25 cellular contexts compared by ENCODE assay signal in genomic region chr2:79980116-79980515, GRCh38.
DNase-seq lines count a peak whose midpoint lies in the region; ATAC-seq, FAIRE-seq and TF ChIP-seq lines count a peak whose summit lies in the region.
"Had no signal": no experiment of that assay in that cellular context is flagged by ENCODE, and none has a peak within 500 bp of the region (broad histone marks: within the 10 kb centered on the region; RNA-seq: fewer than 3 reads in every experiment).

No MANE protein-coding gene starts in this region.

- POLR2A ChIA-PET in K562 (lab: Yijun Ruan, JAX), result no interaction called here

- peaks cover 60% of the 10 kb centered on the region for H3K4me1 ChIP-seq in GM23338 (ENCODE audit: insufficient read depth)
- no peaks in the 10 kb centered on the region for H3K4me1 ChIP-seq in K562 (replicated peaks in 1 of 2; ENCODE audit: control insufficient read depth in 2 of 2, insufficient read depth in 2 of 2, low read length in 2 of 2)
- H3K4me1 ChIP-seq: A549; BE2C; BLaER1 treated with 17β-estradiol and CSF1 and Interleukin-3, amounts not matched to agents 10 nM and 100 nM; HAP-1 had no signal

- peaks cover 7% of the 10 kb centered on the region for H3K9me2 ChIP-seq in GM23338 (ENCODE audit: insufficient read depth)

- TF ChIP-seq EP300 in K562 (IDR thresholded peaks at IDR 0.05; ENCODE audit: low read length), result no peak

- H3K36me3 ChIP-seq in GM23338 (ENCODE audit: insufficient read depth) (no peaks in the 10 kb centered on the region), K562 (ENCODE audit: control insufficient read depth, insufficient read depth, low read length) (no peaks in the 10 kb centered on the region)
- H3K36me3 ChIP-seq: BE2C; BLaER1 treated with 17β-estradiol and CSF1 and Interleukin-3, amounts not matched to agents 10 nM and 100 nM; HAP-1 had no signal

- H3K27me3 Mint-ChIP-seq in GM23338 (ENCODE audit: insufficient read depth, low read depth, poor library complexity) (peaks cover 5% of the 10 kb centered on the region), mesothelial cell of epicardium (ENCODE audit: low read depth) (no peaks in the 10 kb centered on the region)
- H3K27me3 Mint-ChIP-seq: CD4-positive, alpha-beta T cell; CD8-positive, alpha-beta memory T cell had no signal

- no peak overlapping the region for H2AFZ ChIP-seq in GM23338
- H2AFZ ChIP-seq in K562 (ENCODE audit: low read depth, low read length), result no peak overlapping the region
- H2AFZ ChIP-seq: GM23248 had no signal

- whole genome bisulfite sequencing in K562 (ENCODE audit: insufficient coverage, low coverage, missing lambda C conversion rate), result 0% methylated on average over 1 of the region's 1 CpG

- H3K36me3 Mint-ChIP-seq in GM23338 (ENCODE audit: low read depth) (peaks cover 2% of the 10 kb centered on the region; the same call in 1 of the 3 replicates), mesothelial cell of epicardium (no peaks in the 10 kb centered on the region)
- H3K36me3 Mint-ChIP-seq: CD14-positive monocyte; CD8-positive, alpha-beta memory T cell had no signal

- TF ChIP-seq POLR2A in K562 (conservative IDR thresholded peaks at IDR 0.05), result no peak

- H4K20me1 ChIP-seq in GM23338 (replicated peaks; ENCODE audit: insufficient read depth) (no peaks in the 10 kb centered on the region), K562 (replicated peaks; ENCODE audit: control insufficient read depth, insufficient read depth, low read length) (no peaks in the 10 kb centered on the region)
- H4K20me1 ChIP-seq: BLaER1 treated with 17β-estradiol and CSF1 and Interleukin-3, amounts not matched to agents 10 nM and 100 nM had no signal

- BruUV-seq in K562 (replicated peaks; lab: Mats Ljungman, UMichigan), result no TSS peak

- ATAC-seq in GM23338 (no peak), K562 (no peak), HG02759 (IDR thresholded peaks at IDR 0.05; ENCODE audit: unreplicated experiment) (no peak)
- ATAC-seq: A549, GM12878 had no signal

- H3K9me1 ChIP-seq in K562 (ENCODE audit: control insufficient read depth, insufficient read depth, low read length), result no peaks in the 10 kb centered on the region

- peak overlapping the region; percentile 16; the same call in 1 of the 2 replicates for H3K4me2 ChIP-seq in GM23338
- H3K4me2 ChIP-seq in K562 (ENCODE audit: insufficient read depth, low read length), result no peak overlapping the region
- H3K4me2 ChIP-seq: A549; BLaER1 treated with 17β-estradiol and CSF1 and Interleukin-3, amounts not matched to agents 10 nM and 100 nM had no signal

- H3K9ac ChIP-seq in K562 (ENCODE audit: insufficient read depth in 1 of 2, low read depth in 2 of 2, low read length in 2 of 2), result no peak overlapping the region
- H3K9ac ChIP-seq: BLaER1 treated with 17β-estradiol and CSF1 and Interleukin-3, amounts not matched to agents 10 nM and 100 nM; GM23248 had no signal

- H3K4me1 Mint-ChIP-seq in GM23338 (peaks cover 51% of the 10 kb centered on the region), mesothelial cell of epicardium (peaks cover 2% of the 10 kb centered on the region)
- H3K4me1 Mint-ChIP-seq: CD14-positive monocyte; CD8-positive, alpha-beta memory T cell had no signal

- H3K9me3 Mint-ChIP-seq in GM23338, result no peaks in the 10 kb centered on the region
- H3K9me3 Mint-ChIP-seq in mesothelial cell of epicardium, result no peaks in the 10 kb centered on the region
- H3K9me3 Mint-ChIP-seq: HFFc6 had no signal

- H3K4me3 Mint-ChIP-seq in GM23338 (no peak overlapping the region), mesothelial cell of epicardium (no peak overlapping the region)
- H3K4me3 Mint-ChIP-seq: CD14-positive monocyte; CD4-positive, alpha-beta T cell; CD8-positive, alpha-beta memory T cell; HFFc6 had no signal

- no peaks in the 10 kb centered on the region for H3K27me3 ChIP-seq in GM23338 (ENCODE audit: insufficient read depth)
- H3K27me3 ChIP-seq in K562 (ENCODE audit: control insufficient read depth in 2 of 2, insufficient read depth in 2 of 2, low read length in 2 of 2), result no peaks in the 10 kb centered on the region
- H3K27me3 ChIP-seq: BE2C; BLaER1 treated with 17β-estradiol and CSF1 and Interleukin-3, amounts not matched to agents 10 nM and 100 nM had no signal

- H3K27ac Mint-ChIP-seq in GM23338, result no peak overlapping the region
- no peak overlapping the region for H3K27ac Mint-ChIP-seq in mesothelial cell of epicardium
- H3K27ac Mint-ChIP-seq: CD14-positive monocyte; CD4-positive, alpha-beta T cell; CD8-positive, alpha-beta memory T cell; HFFc6 had no signal

- no peaks in the 10 kb centered on the region for H3F3A ChIP-seq in GM23338 (replicated peaks; ENCODE audit: low read depth)

- CTCF ChIA-PET in K562 (lab: Yijun Ruan, JAX; ENCODE audit: low intra/inter-chr PET ratio), result no interaction called here

- intact Hi-C loops in K562 (cut with micrococcal nuclease), result no loop called here

- H3K79me2 ChIP-seq in GM23338 (replicated peaks; ENCODE audit: insufficient read depth) (no peaks in the 10 kb centered on the region), K562 (ENCODE audit: control insufficient read depth, insufficient read depth, low read length) (no peaks in the 10 kb centered on the region)

- DNase-seq in GM23338 (ENCODE audit: low spot score), result no peak
- no peak for DNase-seq in K562 (ENCODE audit: extremely low read depth in 1 of 4, low spot score in 3 of 4)
- DNase-seq in inferior parietal cortex (ENCODE audit: extremely low spot score), result peak; percentile 32
- DNase-seq in NCI-H2227 (lab: John Stamatoyannopoulos, UW; ENCODE audit: unreplicated experiment), result no peak
- no peak for DNase-seq in mesothelial cell of epicardium (ENCODE audit: low spot score in 2 of 2, unreplicated experiment in 2 of 2)
- DNase-seq: 8988T; ACHN; AML-193; BE2C; CD4-positive, alpha-beta T cell; CD8-positive, alpha-beta memory T cell; DMS 273 treated with DMSO at 0.1 percent for 48 hours; DMS79; EL; GDM1; GM23248; HFFc6 had no signal

- H3K27ac ChIP-seq in GM23338 (ENCODE audit: low read depth) (no peak overlapping the region), K562 (ENCODE audit: extremely low read depth, low read depth, low read length) (no peak overlapping the region)
- H3K27ac ChIP-seq: A549; BLaER1 treated with 17β-estradiol and CSF1 and Interleukin-3, amounts not matched to agents 10 nM and 100 nM; GM23248 had no signal

- FAIRE-seq in K562 (lab: Jason Lieb, UNC), result no peak
- FAIRE-seq: A549, D721Med, GM12878, GM19239 had no signal

- no peak for TF ChIP-seq CTCF in GM23338 (conservative IDR thresholded peaks at IDR 0.05; ENCODE audit: low read depth in 2 of 2)
- TF ChIP-seq CTCF in K562 (IDR thresholded peaks at IDR 0.05 in 2 of 3, conservative IDR thresholded peaks at IDR 0.05 in 1 of 3; ENCODE audit: insufficient read depth in 2 of 3, low read depth in 1 of 3, low read length in 3 of 3), result no peak
- no peak for TF ChIP-seq CTCF in mesothelial cell of epicardium (IDR thresholded peaks at IDR 0.05; ENCODE audit: unreplicated experiment)

- TF ChIP-seq RAD21 in K562 (CRISPR knock-in tag; conservative IDR thresholded peaks at IDR 0.05 in 1 of 2, IDR thresholded peaks at IDR 0.05 in 1 of 2), result no peak

- H3K4me3 ChIP-seq in GM23338, result no peak overlapping the region
- no peak overlapping the region for H3K4me3 ChIP-seq in K562
- H3K4me3 ChIP-seq: A549; BLaER1 treated with 17β-estradiol and CSF1 and Interleukin-3, amounts not matched to agents 10 nM and 100 nM; GM12878; GM23248; HAP-1 had no signal

- in situ Hi-C loops in K562 (cut with MboI), result no loop called here

- no peaks in the 10 kb centered on the region for H3K9me3 ChIP-seq in K562 (replicated peaks; ENCODE audit: control insufficient read depth, insufficient read depth, low read depth, low read length)
- H3K9me3 ChIP-seq: A549; BE2C; BLaER1 treated with 17β-estradiol and CSF1 and Interleukin-3, amounts not matched to agents 10 nM and 100 nM; HAP-1 had no signal

TF ChIP-seq in GM23338, 12 proteins besides CTCF, POLR2A, EP300 and RAD21 (continues in another document):
- TF ChIP-seq JUNB (IDR thresholded peaks at IDR 0.05; ENCODE audit: unreplicated experiment), result no peak
- no peak for TF ChIP-seq EZH2phosphoT487 (IDR thresholded peaks at IDR 0.05; ENCODE audit: unreplicated experiment)
- TF ChIP-seq POLR2AphosphoS5 (IDR thresholded peaks at IDR 0.05; ENCODE audit: low read depth), result no peak
- TF ChIP-seq EZH2 (IDR thresholded peaks at IDR 0.05; ENCODE audit: low read depth, unreplicated experiment), result no peak
- TF ChIP-seq ETS1 (IDR thresholded peaks at IDR 0.05), result no peak
- TF ChIP-seq NANOG (IDR thresholded peaks at IDR 0.05; ENCODE audit: borderline replicate concordance), result no peak

TF ChIP-seq in K562, 482 proteins besides CTCF, POLR2A, EP300 and RAD21:
- TF ChIP-seq TFE3 (CRISPR knock-in tag; IDR thresholded peaks at IDR 0.05) (peak; percentile 5; the same call in 1 of the 2 replicates), LARP7 (IDR thresholded peaks at IDR 0.05) (no peak)
